Comparison of ENCODE assay signal across 1 cellular context in genomic region chr13:21434588-21434987, GRCh38.
TF ChIP-seq lines count a peak whose summit lies in the region.

No MANE protein-coding gene starts in this region.

TF ChIP-seq in HepG2, 621 proteins besides CTCF, POLR2A, EP300 and RAD21:
- no peak for TF ChIP-seq AFF4 (CRISPR knock-in tag; IDR thresholded peaks at IDR 0.05)
- TF ChIP-seq CEBPB (IDR thresholded peaks at IDR 0.05; ENCODE audit: borderline replicate concordance, low read depth, low read length): peak; percentile 70; the same call in 1 of the 2 replicates
- no peak for TF ChIP-seq ISX (CRISPR knock-in tag; conservative IDR thresholded peaks at IDR 0.05)
- TF ChIP-seq ZFP62 (CRISPR knock-in tag; IDR thresholded peaks at IDR 0.05): no peak
- TF ChIP-seq CEBPG (CRISPR knock-in tag; IDR thresholded peaks at IDR 0.05): 0 out of 2 replicates have a peak, but pooled peaks have one; percentile 23
- no peak for TF ChIP-seq ZNF768 (CRISPR knock-in tag; IDR thresholded peaks at IDR 0.05)
TF ChIP-seq in HepG2: peak in this region for 2.
